In the genomic region with DNA sequence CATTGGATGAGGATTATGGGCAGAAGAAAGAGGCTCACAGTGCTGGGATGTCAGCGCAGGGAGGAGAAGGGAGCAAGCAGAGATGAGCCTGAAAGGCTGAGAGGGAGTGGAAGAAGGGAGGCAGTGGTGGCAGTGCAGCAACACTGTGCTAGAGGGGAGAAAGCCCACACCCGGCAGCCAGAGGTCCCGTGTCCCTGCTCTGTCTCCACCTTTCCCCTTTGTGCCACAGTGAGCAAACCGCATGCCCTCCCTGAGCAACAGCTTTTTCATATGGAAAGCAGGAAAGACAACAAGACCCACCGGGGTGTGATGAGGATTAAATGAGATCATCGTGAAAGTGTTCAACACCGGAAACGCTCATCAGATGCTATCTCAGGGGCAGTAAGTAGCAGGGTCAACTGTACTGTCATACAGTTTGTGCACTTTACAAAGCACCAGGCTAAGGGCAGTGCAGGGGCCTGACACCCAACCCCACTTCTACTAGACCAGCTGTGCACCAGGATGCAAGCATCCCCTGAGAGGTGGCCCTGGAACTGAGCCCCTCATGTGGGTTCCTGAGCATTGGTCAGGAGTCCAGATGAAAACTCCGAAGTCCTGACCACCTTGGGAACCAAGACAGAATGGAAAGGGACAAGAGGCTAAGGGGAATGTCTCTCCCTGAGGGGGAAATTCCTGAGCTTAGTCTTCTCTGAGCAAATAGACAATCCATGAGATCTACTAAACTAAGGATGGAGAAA, we compare ENCODE assay signal across 8 cellular contexts. TPM values are rescaled to one million over a fixed set of nuclear protein-coding genes. Genes with fewer than 3 reads are reported as not detected.
A peak's percentile ranks its signal among the peaks of the same experiment; 100 is the strongest.
DNase-seq lines count a peak whose midpoint lies in the region; ATAC-seq, FAIRE-seq and TF ChIP-seq lines count a peak whose summit lies in the region.

No MANE protein-coding gene starts in this region.

- POLR2A ChIA-PET in GM10248 (lab: Yijun Ruan, JAX) (interaction anchor here (0.9 kb wide), 1 partner anchor 185 kb away, joined by 3 read pairs; a partner anchor contains a TSS), K562 (lab: Yijun Ruan, JAX) (interaction anchor here (0.6 to 5.7 kb wide), 14 partner anchors 8 to 349 kb away, joined by 3 to 37 read pairs (median 4); a partner anchor contains a TSS)

- DNase-seq in GM10248 (ENCODE audit: extremely low spot score) (peak; percentile 42), K562 (ENCODE audit: extremely low read depth in 1 of 4, low spot score in 3 of 4) (peak in 3 of 4 experiments; percentile 38 to 45 (median 39)), NCI-H526 (lab: John Stamatoyannopoulos, UW) (no peak), SW480 (ENCODE audit: low spot score) (no peak)

- 3% methylated on average over 9 of the region's 9 CpGs for WGBS in HUES64
- WGBS in K562 (ENCODE audit: insufficient coverage, low coverage, missing lambda C conversion rate) = 6% methylated on average over 8 of the region's 9 CpGs
- WGBS in mesodermal cell (ENCODE audit: insufficient coverage in 2 of 2), 2 experiments = 3 to 24% methylated on average over 7 to 8 of the region's 9 CpGs

- H3K27me3 ChIP-seq in HUES64 (ENCODE audit: insufficient read depth, low read length) (no peaks in the 10 kb centered on the region), K562 (ENCODE audit: control insufficient read depth in 2 of 2, insufficient read depth in 2 of 2, low read length in 2 of 2) (no peaks in the 10 kb centered on the region; a peak in 1 of 5 replicates)

- TF ChIP-seq RAD21 in K562 (CRISPR knock-in tag; conservative IDR thresholded peaks at IDR 0.05 in 1 of 2, IDR thresholded peaks at IDR 0.05 in 1 of 2) = no peak

- ATAC-seq in K562 (peak; percentile 62), GM18873 (IDR thresholded peaks at IDR 0.05; ENCODE audit: low FRiP score, unreplicated experiment) (no peak), HG03469 (IDR thresholded peaks at IDR 0.05; ENCODE audit: unreplicated experiment) (no peak)

- H3K9ac ChIP-seq in HUES64 (ENCODE audit: low read depth, low read length) (peak overlapping the region; percentile 65; the same call in 1 of the 2 replicates), K562 (ENCODE audit: insufficient read depth in 1 of 2, low read depth in 2 of 2, low read length in 2 of 2) (peak overlapping the region; percentile 33 to 43; a peak in 2 of 4 replicates)

- peak overlapping the region; percentile 67 for H2AFZ ChIP-seq in K562 (ENCODE audit: low read depth, low read length)

- H3K36me3 ChIP-seq in HUES64 (ENCODE audit: insufficient read depth, low read length) (no peaks in the 10 kb centered on the region), K562 (ENCODE audit: control insufficient read depth, insufficient read depth, low read length) (no peaks in the 10 kb centered on the region), mesodermal cell (ENCODE audit: control insufficient read depth, insufficient read depth, low read length) (no peaks in the 10 kb centered on the region)

- H3K4me3 ChIP-seq in HUES64 (ENCODE audit: low read length) (peak overlapping the region; percentile 5), K562 (no peak overlapping the region), mesodermal cell (ENCODE audit: extremely low read depth, insufficient read depth, low read length, poor library complexity, severe bottlenecking) (no peak overlapping the region)

- H3K9me3 ChIP-seq in HUES64 (ENCODE audit: insufficient read depth, low read depth, low read length) (no peaks in the 10 kb centered on the region), K562 (replicated peaks; ENCODE audit: control insufficient read depth, insufficient read depth, low read depth, low read length) (no peaks in the 10 kb centered on the region), mesodermal cell (ENCODE audit: control insufficient read depth, low read length) (no peaks in the 10 kb centered on the region)

- peaks cover 32% of the 10 kb centered on the region for H3K4me1 ChIP-seq in HUES64 (ENCODE audit: insufficient read depth, low read length)
- peaks cover 17 to 22% of the 10 kb centered on the region in 2 experiments for H3K4me1 ChIP-seq in K562 (replicated peaks in 1 of 2; ENCODE audit: control insufficient read depth in 2 of 2, insufficient read depth in 2 of 2, low read length in 2 of 2)
- peaks cover 18% of the 10 kb centered on the region for H3K4me1 ChIP-seq in mesodermal cell (ENCODE audit: control insufficient read depth, insufficient read depth, low read length, poor library complexity, severe bottlenecking)

- TF ChIP-seq CTCF in GM10248 (IDR thresholded peaks at IDR 0.05; ENCODE audit: control extremely low read depth, extremely low read depth, low read depth, missing control alignments) (no peak), K562 (IDR thresholded peaks at IDR 0.05 in 2 of 3, conservative IDR thresholded peaks at IDR 0.05 in 1 of 3; ENCODE audit: insufficient read depth in 2 of 3, low read depth in 1 of 3, low read length in 3 of 3) (no peak)

- no peak for FAIRE-seq in K562 (lab: Jason Lieb, UNC)

- H3K79me2 ChIP-seq in K562 (ENCODE audit: control insufficient read depth, insufficient read depth, low read length) = no peaks in the 10 kb centered on the region

- in situ Hi-C loops in K562 (cut with MboI) = loop anchor here (10.0 kb wide), 1 partner anchor 271 kb away; no protein-coding TSS in a partner anchor

- intact Hi-C loops in K562 (cut with micrococcal nuclease) = loop anchor here (1.0 to 5.0 kb wide), 9 partner anchors 13 to 291 kb away; a partner anchor contains a TSS

- BruUV-seq in K562 (replicated peaks; lab: Mats Ljungman, UMichigan) = no TSS peak

- peak overlapping the region; percentile 35 for H3K4me2 ChIP-seq in K562 (ENCODE audit: insufficient read depth, low read length)

- H3K9me1 ChIP-seq in K562 (ENCODE audit: control insufficient read depth, insufficient read depth, low read length) = no peaks in the 10 kb centered on the region

- no peak for TF ChIP-seq POLR2A in K562 (conservative IDR thresholded peaks at IDR 0.05)

- TF ChIP-seq EP300 in K562 (IDR thresholded peaks at IDR 0.05; ENCODE audit: low read length) = no peak

- CTCF ChIA-PET in GM10248 (lab: Yijun Ruan, JAX) = interaction anchor here (0.7 to 7.8 kb wide), 53 partner anchors 10 to 437 kb away, joined by 3 to 125 read pairs (median 6); a partner anchor contains a TSS
- CTCF ChIA-PET in K562 (lab: Yijun Ruan, JAX; ENCODE audit: low intra/inter-chr PET ratio) = interaction anchor here (0.5 to 1.7 kb wide), 7 partner anchors 179 to 614 kb away, joined by 3 to 11 read pairs (median 4); no protein-coding TSS in a partner anchor

- peak overlapping the region; percentile 74 for H3K27ac ChIP-seq in HUES64 (ENCODE audit: low read depth, low read length)
- peak overlapping the region; percentile 72; the same call in 2 of the 3 replicates for H3K27ac ChIP-seq in K562 (ENCODE audit: extremely low read depth, low read depth, low read length)
- peak overlapping the region; percentile 66 for H3K27ac ChIP-seq in mesodermal cell (ENCODE audit: low read depth, low read length, severe bottlenecking)

- no peaks in the 10 kb centered on the region for H4K20me1 ChIP-seq in K562 (replicated peaks; ENCODE audit: control insufficient read depth, insufficient read depth, low read length)

RNA-seq across cellular contexts. Expression of a gene that starts 9.1 kb away (rescaled TPM):
- polyA plus RNA-seq in HUES64 (2013, experiment 1 of 2) = 0.55 TPM
- polyA plus RNA-seq in HUES64 (2013, experiment 2 of 2) = 1.8 TPM
- total RNA-seq in K562 (2011; cell fraction: chromatin; rRNA removed; ENCODE audit: low replicate concordance) = 1.5 and 2.6 TPM in 2 replicates
- 1.3 and 2.0 TPM in 2 replicates for total RNA-seq in K562 (2011; cell fraction: nucleolus; rRNA removed)
- total RNA-seq in K562 (2011; cell fraction: nucleoplasm; rRNA removed) = 2.5 and 2.9 TPM in 2 replicates
- 0.09 and 0.16 TPM in 2 replicates for total RNA-seq in K562 (2014; rRNA removed)
- 0.33 and 0.35 TPM in 2 replicates for total RNA-seq in K562 (2014; rRNA removed; fragmentation: Illumina TruSeq; extraction: Trizol)
- total RNA-seq in K562 (2015; rRNA removed; fragmentation: Illumina TruSeq; extraction: Trizol) = not detected in 2 replicates
- total RNA-seq in K562 (2021) = 0.78 and 0.84 TPM in 2 replicates
- polyA plus RNA-seq in K562 (2011; rRNA removed) = 0.29 and 0.57 TPM in 2 replicates
- polyA plus RNA-seq in K562 (2011; cell fraction: cytosol; rRNA removed) = 0.40 and 0.71 TPM in 2 replicates
- 1.2 and 1.4 TPM in 2 replicates for polyA plus RNA-seq in K562 (2011; cell fraction: nucleus; rRNA removed)
- polyA plus RNA-seq in K562 (2012) = 0.31 and 1.6 TPM in 2 replicates
- polyA plus RNA-seq in K562 (2014; fragmentation: Illumina TruSeq; extraction: Trizol) = 0.88 and 1.0 TPM in 2 replicates
- under 1 TPM; 0.20 to 0.37 TPM for polyA plus RNA-seq in K562 (2014; fragmentation: Nextera tagmentation; extraction: Ambion mirVana)
- 1.3 and 1.4 TPM in 2 replicates for polyA plus RNA-seq in K562 (2014; rRNA removed)
- polyA minus RNA-seq in K562 (2011; rRNA and poly(A)+ RNA removed) = 0.21 and 0.25 TPM in 2 replicates
- polyA minus RNA-seq in K562 (2011; cell fraction: cytosol; rRNA and poly(A)+ RNA removed) = 0.46 TPM in 1 of 2 replicates, not detected in the other
- 0.40 and 0.78 TPM in 2 replicates for polyA minus RNA-seq in K562 (2011; cell fraction: nucleus; rRNA and poly(A)+ RNA removed)
- 1.1 TPM for polyA plus RNA-seq in mesodermal cell (2013, experiment 1 of 2)
- polyA plus RNA-seq in mesodermal cell (2013, experiment 2 of 2) = 0.81 TPM

RNA-seq across cellular contexts. Expression of a gene that starts 24.4 kb away (rescaled TPM):
- 41.6 TPM for polyA plus RNA-seq in HUES64 (2013, experiment 1 of 2)
- 53.8 TPM for polyA plus RNA-seq in HUES64 (2013, experiment 2 of 2)
- 3.7 and 6.1 TPM in 2 replicates for total RNA-seq in K562 (2011; cell fraction: chromatin; rRNA removed; ENCODE audit: low replicate concordance)
- total RNA-seq in K562 (2011; cell fraction: nucleolus; rRNA removed) = 3.4 and 4.8 TPM in 2 replicates
- total RNA-seq in K562 (2011; cell fraction: nucleoplasm; rRNA removed) = 6.5 and 8.4 TPM in 2 replicates
- total RNA-seq in K562 (2014; rRNA removed) (0.82 and 1.1 TPM in 2 replicates), K562 (2014; rRNA removed; fragmentation: Illumina TruSeq; extraction: Trizol) (0.95 and 1.1 TPM in 2 replicates), K562 (2015; rRNA removed; fragmentation: Illumina TruSeq; extraction: Trizol) (0.98 and 1.1 TPM in 2 replicates), K562 (2021) (3.4 and 3.8 TPM in 2 replicates)
- polyA plus RNA-seq in K562 (2011; rRNA removed) (4.0 and 4.4 TPM in 2 replicates), K562 (2014; fragmentation: Illumina TruSeq; extraction: Trizol) (3.5 TPM in 2 replicates), K562 (2014; fragmentation: Nextera tagmentation; extraction: Ambion mirVana) (under 1 TPM; 0.28 to 0.42 TPM), K562 (2014; rRNA removed) (3.7 and 3.9 TPM in 2 replicates)
- polyA plus RNA-seq in K562 (2011; cell fraction: cytosol; rRNA removed) = 6.2 and 6.4 TPM in 2 replicates
- 7.2 and 10.3 TPM in 2 replicates for polyA plus RNA-seq in K562 (2011; cell fraction: nucleus; rRNA removed)
- 2.0 and 3.4 TPM in 2 replicates for polyA plus RNA-seq in K562 (2012)
- polyA minus RNA-seq in K562 (2011; rRNA and poly(A)+ RNA removed) = 2.5 and 3.3 TPM in 2 replicates
- 1.5 and 2.5 TPM in 2 replicates for polyA minus RNA-seq in K562 (2011; cell fraction: cytosol; rRNA and poly(A)+ RNA removed)
- polyA minus RNA-seq in K562 (2011; cell fraction: nucleus; rRNA and poly(A)+ RNA removed) = 1.1 and 1.3 TPM in 2 replicates
- polyA plus RNA-seq in mesodermal cell (2013, experiment 1 of 2) = 36.1 TPM
- polyA plus RNA-seq in mesodermal cell (2013, experiment 2 of 2) = 28.8 TPM

RNA-seq across cellular contexts. Expression of a gene that starts 32.8 kb away (rescaled TPM):
- 53.9 TPM for polyA plus RNA-seq in HUES64 (2013, experiment 1 of 2)
- polyA plus RNA-seq in HUES64 (2013, experiment 2 of 2) = 51.9 TPM
- 203 and 289 TPM in 2 replicates for total RNA-seq in K562 (2011; cell fraction: chromatin; rRNA removed; ENCODE audit: low replicate concordance)
- 237 and 279 TPM in 2 replicates for total RNA-seq in K562 (2011; cell fraction: nucleolus; rRNA removed)
- total RNA-seq in K562 (2011; cell fraction: nucleoplasm; rRNA removed) = 253 and 291 TPM in 2 replicates
- 21.3 and 27.3 TPM in 2 replicates for total RNA-seq in K562 (2014; rRNA removed)
- 34.9 and 35.8 TPM in 2 replicates for total RNA-seq in K562 (2014; rRNA removed; fragmentation: Illumina TruSeq; extraction: Trizol)
- 37.2 and 42.3 TPM in 2 replicates for total RNA-seq in K562 (2015; rRNA removed; fragmentation: Illumina TruSeq; extraction: Trizol)
- total RNA-seq in K562 (2021) = 54.1 and 57.9 TPM in 2 replicates
- polyA plus RNA-seq in K562 (2011; rRNA removed) = 64.3 and 104 TPM in 2 replicates
- 103 and 114 TPM in 2 replicates for polyA plus RNA-seq in K562 (2011; cell fraction: cytosol; rRNA removed)
- polyA plus RNA-seq in K562 (2011; cell fraction: nucleus; rRNA removed) = 178 and 195 TPM in 2 replicates
- polyA plus RNA-seq in K562 (2012) = 46.6 and 93.0 TPM in 2 replicates
- 75.9 and 91.1 TPM in 2 replicates for polyA plus RNA-seq in K562 (2014; fragmentation: Illumina TruSeq; extraction: Trizol)
- polyA plus RNA-seq in K562 (2014; fragmentation: Nextera tagmentation; extraction: Ambion mirVana) = 10 to 100 TPM; 46.0 to 68.7 TPM
- 55.3 and 60.7 TPM in 2 replicates for polyA plus RNA-seq in K562 (2014; rRNA removed)
- polyA minus RNA-seq in K562 (2011; rRNA and poly(A)+ RNA removed) = 85.4 and 89.2 TPM in 2 replicates
- 40.9 and 45.8 TPM in 2 replicates for polyA minus RNA-seq in K562 (2011; cell fraction: cytosol; rRNA and poly(A)+ RNA removed)
- polyA minus RNA-seq in K562 (2011; cell fraction: nucleus; rRNA and poly(A)+ RNA removed) = 56.5 and 78.1 TPM in 2 replicates
- 98.1 TPM for polyA plus RNA-seq in mesodermal cell (2013, experiment 1 of 2)
- 95.6 TPM for polyA plus RNA-seq in mesodermal cell (2013, experiment 2 of 2)

RNA-seq across cellular contexts. Expression of a gene that starts 32.9 kb away (rescaled TPM):
- 73.8 TPM for polyA plus RNA-seq in HUES64 (2013, experiment 1 of 2)
- 69.4 TPM for polyA plus RNA-seq in HUES64 (2013, experiment 2 of 2)
- total RNA-seq in K562 (2011; cell fraction: chromatin; rRNA removed; ENCODE audit: low replicate concordance) = 224 and 416 TPM in 2 replicates
- 117 and 133 TPM in 2 replicates for total RNA-seq in K562 (2011; cell fraction: nucleolus; rRNA removed)
- 151 and 175 TPM in 2 replicates for total RNA-seq in K562 (2011; cell fraction: nucleoplasm; rRNA removed)
- total RNA-seq in K562 (2014; rRNA removed) (93.5 and 121 TPM in 2 replicates), K562 (2014; rRNA removed; fragmentation: Illumina TruSeq; extraction: Trizol) (79.9 and 92.1 TPM in 2 replicates), K562 (2015; rRNA removed; fragmentation: Illumina TruSeq; extraction: Trizol) (73.1 and 80.7 TPM in 2 replicates), K562 (2021) (102 and 110 TPM in 2 replicates)
- polyA plus RNA-seq in K562 (2011; rRNA removed) (222 and 236 TPM in 2 replicates), K562 (2014; fragmentation: Illumina TruSeq; extraction: Trizol) (119 and 154 TPM in 2 replicates), K562 (2014; fragmentation: Nextera tagmentation; extraction: Ambion mirVana) (100 to 1,000 TPM in 1 of 2 experiments, 10 to 100 TPM in 1; 49.8 to 123 TPM), K562 (2014; rRNA removed) (99.5 and 125 TPM in 2 replicates)
- polyA plus RNA-seq in K562 (2011; cell fraction: cytosol; rRNA removed) = 140 and 207 TPM in 2 replicates
- 79.0 and 109 TPM in 2 replicates for polyA plus RNA-seq in K562 (2011; cell fraction: nucleus; rRNA removed)
- 107 and 187 TPM in 2 replicates for polyA plus RNA-seq in K562 (2012)
- 382 and 419 TPM in 2 replicates for polyA minus RNA-seq in K562 (2011; rRNA and poly(A)+ RNA removed)
- 161 and 169 TPM in 2 replicates for polyA minus RNA-seq in K562 (2011; cell fraction: cytosol; rRNA and poly(A)+ RNA removed)
- polyA minus RNA-seq in K562 (2011; cell fraction: nucleus; rRNA and poly(A)+ RNA removed) = 73.5 and 122 TPM in 2 replicates
- polyA plus RNA-seq in mesodermal cell (2013, experiment 1 of 2) = 210 TPM
- polyA plus RNA-seq in mesodermal cell (2013, experiment 2 of 2) = 194 TPM

Comparison
In these comparisons a context has a peak if more than half of its experiments do, and no peak if none do; other contexts are left out.
1. DNase-seq: peak in GM10248 (single experiment) and K562 (3 of 4); none in NCI-H526 (0 of 2) and SW480 (single experiment).
2. Peak in every context shown above with its lines, with median percentiles within 50 percentile points of each other: H3K27ac ChIP-seq.